17 cellular contexts compared by ENCODE assay signal in genomic region chrX:150833454-150834056, GRCh38.
"Had no signal": no experiment of that assay in that cellular context is flagged by ENCODE, and none has a peak within 500 bp of the region (broad histone marks: within the 10 kb centered on the region; RNA-seq: fewer than 3 reads in every experiment).

No MANE protein-coding gene starts in this region.

- H3K27me3 Mint-ChIP-seq: brain; stimulated activated naive B cell treated with anti-CD40 and anti-IgM and Interleukin-4, amounts not matched to agents 10 μg/mL and 1 μg/mL and 100 μg/mL, for 72 hours had no signal

- H3K27ac Mint-ChIP-seq: activated naive CD4-positive, alpha-beta T cell treated with anti-CD3 and anti-CD28 coated beads, Interleukin-2, amount 50 U/mL, for 72 hours; activated T-helper 1 cell treated with anti-CD3 and anti-CD28 coated beads, Interleukin-12 subunit alpha, Interleukin-12 subunit beta, Interleukin-2, Interleukin-4 antibody, amounts not matched to agents 30 ng/mL and 10 ng/mL and 1 ng/mL, durations not matched to agents 14 hours and 24 hours and 36 hours; brain; endodermal cell; immature natural killer cell; natural killer cell; stimulated activated naive B cell treated with anti-CD40 and anti-IgM and Interleukin-4, amounts not matched to agents 10 μg/mL and 1 μg/mL and 100 μg/mL, for 72 hours had no signal

- H3K27me3 ChIP-seq: heart right ventricle, neutrophil had no signal

- H3K4me3 ChIP-seq: heart right ventricle, lung, thoracic aorta had no signal

- H3K36me3 ChIP-seq: neutrophil, thoracic aorta had no signal

- H3K9me3 Mint-ChIP-seq: activated naive CD4-positive, alpha-beta T cell treated with anti-CD3 and anti-CD28 coated beads, Interleukin-2, amount 50 U/mL, for 72 hours; natural killer cell had no signal

- DNase-seq: activated CD4-positive, CD25-positive, alpha-beta regulatory T cell treated with anti-CD3 and anti-CD28 coated beads, Interleukin-2, amount 50 U/mL, for 72 hours; activated gamma-delta T cell treated with Interleukin-2 at 50 U/mL for 16 hours; activated T-cell treated with anti-CD3 and anti-CD28 coated beads for 4 hours; caudate nucleus; endodermal cell; heart right ventricle; immature natural killer cell; left cardiac atrium; natural killer cell; stimulated activated naive B cell treated with anti-CD40 and anti-IgM and Interleukin-4, amounts not matched to agents 10 μg/mL and 1 μg/mL and 100 μg/mL, for 72 hours had no signal

- H3K36me3 Mint-ChIP-seq: natural killer cell had no signal

- H3K9me3 ChIP-seq: neutrophil, thoracic aorta had no signal

- H3K27ac ChIP-seq: epithelial cell of prostate, heart right ventricle, neutrophil, thoracic aorta had no signal

- H3K4me1 ChIP-seq: heart right ventricle had no signal

- ATAC-seq: activated naive CD4-positive, alpha-beta T cell treated with anti-CD3 and anti-CD28 coated beads, Interleukin-2, amount 50 U/mL, for 72 hours; heart right ventricle; left cardiac atrium; natural killer cell; stimulated activated naive B cell treated with anti-CD40 and anti-IgM and Interleukin-4, amounts not matched to agents 10 μg/mL and 1 μg/mL and 100 μg/mL, for 72 hours had no signal

- H3K4me3 Mint-ChIP-seq: activated T-helper 1 cell treated with anti-CD3 and anti-CD28 coated beads, Interleukin-12 subunit alpha, Interleukin-12 subunit beta, Interleukin-2, Interleukin-4 antibody, amounts not matched to agents 30 ng/mL and 10 ng/mL and 1 ng/mL, durations not matched to agents 14 hours and 24 hours and 36 hours; brain; endodermal cell; immature natural killer cell; natural killer cell; stimulated activated naive B cell treated with anti-CD40 and anti-IgM and Interleukin-4, amounts not matched to agents 10 μg/mL and 1 μg/mL and 100 μg/mL, for 72 hours had no signal

- H3K4me1 Mint-ChIP-seq: endodermal cell; stimulated activated naive B cell treated with anti-CD40 and anti-IgM and Interleukin-4, amounts not matched to agents 10 μg/mL and 1 μg/mL and 100 μg/mL, for 72 hours had no signal
